ENCODE assay signal across 1 cellular context in the genomic region with DNA sequence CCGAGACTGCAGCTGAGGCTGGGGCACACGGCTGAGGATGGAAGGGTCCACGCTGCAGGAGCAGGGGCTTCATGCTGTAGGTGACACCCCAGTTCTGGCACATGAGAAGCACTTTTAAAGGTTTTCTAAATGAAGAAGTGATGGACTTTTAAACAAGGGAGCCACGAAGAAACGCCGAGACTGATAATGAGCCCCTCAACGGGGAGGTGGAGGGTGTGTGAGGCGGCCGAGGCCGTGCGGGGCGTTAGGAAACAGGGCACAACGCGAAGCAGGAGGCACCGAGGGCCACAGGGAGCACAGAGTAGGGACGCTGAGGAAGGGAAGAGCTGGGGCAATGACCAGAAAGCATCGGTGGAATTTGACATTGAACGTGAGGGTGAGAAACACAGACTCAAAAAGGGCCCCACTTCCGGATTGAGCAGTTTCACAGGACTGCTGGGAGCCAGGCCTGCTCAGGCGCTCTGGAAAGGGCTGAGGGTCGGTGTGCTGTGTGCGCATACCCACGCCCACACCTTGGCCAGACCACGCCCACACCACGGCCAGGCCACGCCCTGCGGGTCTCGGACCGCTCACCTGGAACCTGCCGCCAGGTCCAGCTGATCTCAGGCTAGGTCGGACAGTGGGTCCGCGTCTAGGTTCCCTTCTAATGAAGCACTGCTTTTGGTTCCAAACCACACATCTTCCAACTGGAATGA.
TF ChIP-seq lines count a peak whose summit lies in the region.

No MANE protein-coding gene starts in this region.

TF ChIP-seq in WTC11, 78 proteins besides CTCF, POLR2A, EP300 and RAD21 (continued from another document):
- TF ChIP-seq, protein P1, sequence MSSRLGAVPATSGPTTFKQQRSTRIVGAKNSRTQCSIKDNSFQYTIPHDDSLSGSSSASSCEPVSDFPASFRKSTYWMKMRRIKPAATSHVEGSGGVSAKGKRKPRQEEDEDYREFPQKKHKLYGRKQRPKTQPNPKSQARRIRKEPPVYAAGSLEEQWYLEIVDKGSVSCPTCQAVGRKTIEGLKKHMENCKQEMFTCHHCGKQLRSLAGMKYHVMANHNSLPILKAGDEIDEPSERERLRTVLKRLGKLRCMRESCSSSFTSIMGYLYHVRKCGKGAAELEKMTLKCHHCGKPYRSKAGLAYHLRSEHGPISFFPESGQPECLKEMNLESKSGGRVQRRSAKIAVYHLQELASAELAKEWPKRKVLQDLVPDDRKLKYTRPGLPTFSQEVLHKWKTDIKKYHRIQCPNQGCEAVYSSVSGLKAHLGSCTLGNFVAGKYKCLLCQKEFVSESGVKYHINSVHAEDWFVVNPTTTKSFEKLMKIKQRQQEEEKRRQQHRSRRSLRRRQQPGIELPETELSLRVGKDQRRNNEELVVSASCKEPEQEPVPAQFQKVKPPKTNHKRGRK (CRISPR knock-in tag; IDR thresholded peaks at IDR 0.05; ENCODE audit: borderline replicate concordance), result no peak
- TF ChIP-seq NR2C2 (CRISPR knock-in tag; IDR thresholded peaks at IDR 0.05), result no peak
TF ChIP-seq in WTC11: peak in this region for 0.
